Comparison of ENCODE assay signal across 8 cellular contexts in the genomic region with DNA sequence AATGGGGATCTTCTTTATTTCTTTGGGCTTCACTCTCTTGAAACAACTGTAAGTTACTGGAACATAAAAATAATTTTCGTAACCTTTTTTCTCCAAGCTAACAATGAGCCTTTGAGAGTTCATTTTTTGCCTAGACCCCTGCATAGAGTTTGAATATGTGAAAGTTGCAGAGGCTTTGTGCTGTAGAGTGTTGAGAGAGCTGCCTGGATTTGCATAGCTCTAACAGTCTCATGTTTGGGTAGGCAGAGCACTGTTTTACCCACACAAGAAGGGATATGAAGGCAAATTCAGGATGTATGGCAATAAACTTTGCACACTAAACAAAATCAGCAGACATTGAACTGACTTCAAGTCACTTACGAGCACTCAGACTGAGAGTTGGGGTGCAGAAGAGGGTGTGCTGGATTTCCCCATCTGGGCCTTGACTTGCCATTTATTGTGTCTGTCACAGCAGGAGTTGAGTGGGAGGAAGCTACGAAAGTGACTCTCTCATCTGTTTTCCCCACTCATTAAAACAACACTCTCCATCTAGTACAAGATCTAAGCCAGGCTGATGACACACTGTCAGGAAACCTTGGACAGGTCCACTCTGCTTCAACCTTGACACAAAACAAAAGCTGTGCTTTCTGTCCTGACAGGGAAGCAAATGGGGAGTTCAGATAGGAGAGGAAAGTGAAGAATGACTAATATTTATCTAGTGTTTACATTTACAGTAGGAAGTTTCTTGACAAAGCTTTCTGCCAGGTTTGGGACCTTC.
DNase-seq lines count a peak whose midpoint lies in the region; ATAC-seq, FAIRE-seq and TF ChIP-seq lines count a peak whose summit lies in the region.
"Not testable (repeated sequence)": the region's sequence is repeated elsewhere in the genome, so short reads cannot be mapped to it uniquely, and the experiment has no call there.

No MANE protein-coding gene starts in this region.

- POLR2A ChIA-PET in activated CD4-positive, alpha-beta T cell treated with anti-CD3 and anti-CD28 coated beads for 36 hours (lab: Charles Lee): not testable (repeated sequence)

- H3K4me1 Mint-ChIP-seq in activated CD4-positive, alpha-beta T cell treated with anti-CD3 and anti-CD28 coated beads for 36 hours; stimulated activated memory B cell treated with anti-CD40 and anti-IgM and Interleukin-4, amounts not matched to agents 10 μg/mL and 1 μg/mL and 100 μg/mL, for 72 hours: not testable (repeated sequence)

- FAIRE-seq in GM19239 (lab: Jason Lieb, UNC): peak; percentile 14

- CTCF ChIA-PET in activated CD4-positive, alpha-beta T cell treated with anti-CD3 and anti-CD28 coated beads for 36 hours (lab: Charles Lee): not testable (repeated sequence)

- H3K4me3 Mint-ChIP-seq in activated CD4-positive, alpha-beta T cell treated with anti-CD3 and anti-CD28 coated beads for 36 hours; stimulated activated memory B cell treated with anti-CD40 and anti-IgM and Interleukin-4, amounts not matched to agents 10 μg/mL and 1 μg/mL and 100 μg/mL, for 72 hours: not testable (repeated sequence)

- not testable (repeated sequence) for H3K4me3 ChIP-seq in choroid plexus epithelial cell (ENCODE audit: low read depth, low read length)

- not testable (repeated sequence) for H3K27me3 Mint-ChIP-seq in activated CD4-positive, alpha-beta T cell treated with anti-CD3 and anti-CD28 coated beads for 36 hours; stimulated activated memory B cell treated with anti-CD40 and anti-IgM and Interleukin-4, amounts not matched to agents 10 μg/mL and 1 μg/mL and 100 μg/mL, for 72 hours

- TF ChIP-seq CTCF in choroid plexus epithelial cell (conservative IDR thresholded peaks at IDR 0.05; ENCODE audit: low read depth, low read length): not testable (repeated sequence)

- intact Hi-C loops in activated CD4-positive, alpha-beta T cell treated with anti-CD3 and anti-CD28 coated beads for 36 hours (cut with DNase I, micrococcal nuclease): not testable (repeated sequence)

- not testable (repeated sequence) for H3K27ac Mint-ChIP-seq in activated CD4-positive, alpha-beta T cell treated with anti-CD3 and anti-CD28 coated beads for 36 hours; stimulated activated memory B cell treated with anti-CD40 and anti-IgM and Interleukin-4, amounts not matched to agents 10 μg/mL and 1 μg/mL and 100 μg/mL, for 72 hours

- not testable (repeated sequence) for H3K36me3 Mint-ChIP-seq in activated CD4-positive, alpha-beta T cell treated with anti-CD3 and anti-CD28 coated beads for 36 hours (ENCODE audit: low read depth); stimulated activated memory B cell treated with anti-CD40 and anti-IgM and Interleukin-4, amounts not matched to agents 10 μg/mL and 1 μg/mL and 100 μg/mL, for 72 hours

- peak; percentile 82 for ATAC-seq in GM18499 (IDR thresholded peaks at IDR 0.05; ENCODE audit: insufficient read depth, unreplicated experiment)
- ATAC-seq in GM21717 (IDR thresholded peaks at IDR 0.05; ENCODE audit: unreplicated experiment): peak; percentile 83
- ATAC-seq in HG02885 (IDR thresholded peaks at IDR 0.05; ENCODE audit: poor library complexity, unreplicated experiment): peak; percentile 95
- peak; percentile 94 for ATAC-seq in HG03520 (IDR thresholded peaks at IDR 0.05; ENCODE audit: unreplicated experiment)
- peak; percentile 96 for ATAC-seq in activated CD4-positive, alpha-beta T cell treated with anti-CD3 and anti-CD28 coated beads for 36 hours
- peak; percentile 65 for ATAC-seq in stimulated activated memory B cell treated with anti-CD40 and anti-IgM and Interleukin-4, amounts not matched to agents 10 μg/mL and 1 μg/mL and 100 μg/mL, for 72 hours

- not testable (repeated sequence) for DNase-seq in GM19239 (ENCODE audit: insufficient read length, low spot score)
- peak; percentile 54 for DNase-seq in activated CD4-positive, alpha-beta T cell treated with anti-CD3 and anti-CD28 coated beads for 36 hours
- DNase-seq in choroid plexus epithelial cell (ENCODE audit: low read depth): peak; percentile 4

- H3K9me3 Mint-ChIP-seq in activated CD4-positive, alpha-beta T cell treated with anti-CD3 and anti-CD28 coated beads for 36 hours (ENCODE audit: low read depth); stimulated activated memory B cell treated with anti-CD40 and anti-IgM and Interleukin-4, amounts not matched to agents 10 μg/mL and 1 μg/mL and 100 μg/mL, for 72 hours: not testable (repeated sequence)
